Comparison of ENCODE assay signal across 21 cellular contexts in the genomic region with DNA sequence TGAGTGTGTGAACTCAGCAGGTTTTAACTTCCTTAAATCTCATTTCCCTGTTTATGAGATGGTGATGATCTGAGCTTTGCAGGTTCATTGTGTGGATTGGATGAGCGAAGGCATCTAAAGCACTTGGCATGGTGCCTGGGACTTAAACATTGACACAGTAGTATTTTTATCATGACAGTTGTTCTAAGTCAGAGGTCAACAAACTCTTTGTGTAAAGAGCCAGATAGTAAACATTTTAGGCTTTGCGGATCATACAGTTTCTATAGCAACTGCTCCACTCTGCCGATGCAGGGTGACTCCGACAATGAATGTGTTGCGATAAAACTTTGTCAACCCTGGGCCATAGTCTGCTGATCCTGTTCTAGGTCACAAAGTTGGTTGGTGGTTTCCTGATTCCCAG. TPM values are rescaled to one million over a fixed set of nuclear protein-coding genes. Genes with fewer than 3 reads are reported as not detected.
DNase-seq lines count a peak whose midpoint lies in the region; ATAC-seq lines count a peak whose summit lies in the region.
"Had no signal": no experiment of that assay in that cellular context is flagged by ENCODE, and none has a peak within 500 bp of the region (broad histone marks: within the 10 kb centered on the region; RNA-seq: fewer than 3 reads in every experiment).

No MANE protein-coding gene starts in this region.

- H3K4me3 ChIP-seq in mesendoderm (ENCODE audit: low read length) = no peak overlapping the region
- H3K4me3 ChIP-seq: BLaER1 treated with 17β-estradiol and CSF1 and Interleukin-3, amounts not matched to agents 10 nM and 100 nM; GM23248; SJSA1; skin epidermis had no signal

- H4K5ac ChIP-seq in mesendoderm (ENCODE audit: low read length) = no peak overlapping the region

- peaks cover 15% of the 10 kb centered on the region for H3K4me1 Mint-ChIP-seq in stimulated activated naive CD8-positive, alpha-beta T cell treated with anti-CD3 and anti-CD28 coated beads, Interleukin-15, amount 100 ng/mL, for 72 hours
- H3K4me1 Mint-ChIP-seq: stimulated activated memory B cell treated with anti-CD40 and anti-IgM and Interleukin-4, amounts not matched to agents 10 μg/mL and 1 μg/mL and 100 μg/mL, for 72 hours had no signal

- H3K56ac ChIP-seq in mesendoderm (ENCODE audit: low read length) = no peak overlapping the region

- H3K4ac ChIP-seq in mesendoderm (ENCODE audit: low read depth, low read length) = no peak overlapping the region

- H3K27me3 Mint-ChIP-seq in stimulated activated naive CD8-positive, alpha-beta T cell treated with anti-CD3 and anti-CD28 coated beads, Interleukin-15, amount 100 ng/mL, for 72 hours = peaks cover 30% of the 10 kb centered on the region
- H3K27me3 Mint-ChIP-seq: activated naive CD4-positive, alpha-beta T cell treated with anti-CD3 and anti-CD28 coated beads, Interleukin-2, amount 50 U/mL, for 24 hours had no signal

- H2BK5ac ChIP-seq in mesendoderm (ENCODE audit: low read length) = no peak overlapping the region

- no peak overlapping the region for H3K18ac ChIP-seq in mesendoderm (ENCODE audit: low read length)

- no peaks in the 10 kb centered on the region for H3K27me3 ChIP-seq in mesendoderm (ENCODE audit: insufficient read depth, low read length, poor library complexity)
- H3K27me3 ChIP-seq: BLaER1 treated with 17β-estradiol and CSF1 and Interleukin-3, amounts not matched to agents 10 nM and 100 nM had no signal

- H3K27ac ChIP-seq in mesendoderm (ENCODE audit: low read depth, low read length) = no peak overlapping the region
- H3K27ac ChIP-seq: BLaER1 treated with 17β-estradiol and CSF1 and Interleukin-3, amounts not matched to agents 10 nM and 100 nM; GM23248; SJSA1; skin epidermis had no signal

- no peak overlapping the region for H3K9ac ChIP-seq in mesendoderm (ENCODE audit: low read length)
- H3K9ac ChIP-seq: BLaER1 treated with 17β-estradiol and CSF1 and Interleukin-3, amounts not matched to agents 10 nM and 100 nM; GM23248 had no signal

- no peak overlapping the region for H2BK120ac ChIP-seq in mesendoderm (ENCODE audit: low read depth, low read length)

- H3K4me3 Mint-ChIP-seq in stimulated activated naive CD8-positive, alpha-beta T cell treated with anti-CD3 and anti-CD28 coated beads, Interleukin-15, amount 100 ng/mL, for 72 hours = no peak overlapping the region
- H3K4me3 Mint-ChIP-seq: activated naive CD4-positive, alpha-beta T cell treated with anti-CD3 and anti-CD28 coated beads, Interleukin-2, amount 50 U/mL, for 24 hours; brain; stimulated activated memory B cell treated with anti-CD40 and anti-IgM and Interleukin-4, amounts not matched to agents 10 μg/mL and 1 μg/mL and 100 μg/mL, for 72 hours had no signal

- no peaks in the 10 kb centered on the region for H3K79me1 ChIP-seq in mesendoderm (ENCODE audit: low read length)

- H3K27ac Mint-ChIP-seq in stimulated activated naive CD8-positive, alpha-beta T cell treated with anti-CD3 and anti-CD28 coated beads, Interleukin-15, amount 100 ng/mL, for 72 hours = no peak overlapping the region
- H3K27ac Mint-ChIP-seq: activated naive CD4-positive, alpha-beta T cell treated with anti-CD3 and anti-CD28 coated beads, Interleukin-2, amount 50 U/mL, for 24 hours; brain; stimulated activated memory B cell treated with anti-CD40 and anti-IgM and Interleukin-4, amounts not matched to agents 10 μg/mL and 1 μg/mL and 100 μg/mL, for 72 hours had no signal

- H3K36me3 ChIP-seq in mesendoderm (ENCODE audit: control insufficient read depth, insufficient read depth, low read length) = no peaks in the 10 kb centered on the region
- H3K36me3 ChIP-seq: BLaER1 treated with 17β-estradiol and CSF1 and Interleukin-3, amounts not matched to agents 10 nM and 100 nM; SJSA1 had no signal

- no peak overlapping the region for H2BK15ac ChIP-seq in mesendoderm (replicated peaks; ENCODE audit: low read depth)

- DNase-seq in HT-29 (ENCODE audit: low spot score) (peak; percentile 62), NCI-H2196 (lab: John Stamatoyannopoulos, UW; ENCODE audit: unreplicated experiment) (peak; percentile 35), SHP77 (lab: John Stamatoyannopoulos, UW) (peak; percentile 76 to 81), mesendoderm (peak; percentile 1), NAMALWA (ENCODE audit: low spot score) (no peak)
- no peak for DNase-seq in stimulated activated naive CD8-positive, alpha-beta T cell treated with anti-CD3 and anti-CD28 coated beads, Interleukin-15, amount 100 ng/mL, for 72 hours
- DNase-seq: activated CD4-positive, alpha-beta T cell treated with anti-CD3 and anti-CD28 coated beads for 48 hours; activated T-cell treated with anti-CD3 and anti-CD28 coated beads for 4 hours; GM23248; hippocampal formation; MM.1S; NK-92 treated with Interleukin-12 subunit alpha and Interleukin-12 subunit beta, amount 100 ng/mL, for 24 hours; trophoblast cell had no signal

- peaks cover 8 to 10% of the 10 kb centered on the region in 2 donors for H3K9me3 Mint-ChIP-seq in stimulated activated naive CD8-positive, alpha-beta T cell treated with anti-CD3 and anti-CD28 coated beads, Interleukin-15, amount 100 ng/mL, for 72 hours
- H3K9me3 Mint-ChIP-seq: activated naive CD4-positive, alpha-beta T cell treated with anti-CD3 and anti-CD28 coated beads, Interleukin-2, amount 50 U/mL, for 24 hours had no signal

- H4K8ac ChIP-seq in mesendoderm (ENCODE audit: low read depth, low read length) = no peak overlapping the region

- H3K23ac ChIP-seq in mesendoderm (ENCODE audit: low read length) = no peak overlapping the region

- ATAC-seq in HG02571 (IDR thresholded peaks at IDR 0.05; ENCODE audit: unreplicated experiment) (no peak), GM19324 (IDR thresholded peaks at IDR 0.05; ENCODE audit: low FRiP score, unreplicated experiment) (no peak)
- no peak for ATAC-seq in stimulated activated naive CD8-positive, alpha-beta T cell treated with anti-CD3 and anti-CD28 coated beads, Interleukin-15, amount 100 ng/mL, for 72 hours
- ATAC-seq: stimulated activated memory B cell treated with anti-CD40 and anti-IgM and Interleukin-4, amounts not matched to agents 10 μg/mL and 1 μg/mL and 100 μg/mL, for 72 hours had no signal

- H3K4me2 ChIP-seq in mesendoderm (ENCODE audit: low read length) = no peak overlapping the region
- H3K4me2 ChIP-seq: BLaER1 treated with 17β-estradiol and CSF1 and Interleukin-3, amounts not matched to agents 10 nM and 100 nM had no signal

- H2AK5ac ChIP-seq in mesendoderm (ENCODE audit: low read length) = no peak overlapping the region

- H3K4me1 ChIP-seq in mesendoderm (ENCODE audit: control insufficient read depth, low read depth, low read length) = no peaks in the 10 kb centered on the region
- H3K4me1 ChIP-seq: BLaER1 treated with 17β-estradiol and CSF1 and Interleukin-3, amounts not matched to agents 10 nM and 100 nM; SJSA1 had no signal

- H3K79me2 ChIP-seq in mesendoderm (ENCODE audit: control insufficient read depth, insufficient read depth, low read length) = no peaks in the 10 kb centered on the region

- WGBS in mesendoderm (ENCODE audit: extremely low coverage, insufficient coverage, low lambda C conversion rate) = no CpG with 5 or more reads among the region's 5 CpGs

RNA-seq across cellular contexts. Expression of a gene that starts 25.2 kb away (rescaled TPM):
- not detected in 2 replicates for total RNA-seq in HT-29 (2014; rRNA removed; shearing (Covaris generic))
- polyA plus RNA-seq in mesendoderm (2013, experiment 1 of 2) = 0.10 TPM
- 0.07 TPM for polyA plus RNA-seq in mesendoderm (2013, experiment 2 of 2)
- total RNA-seq: GM23248 had no signal
- polyA plus RNA-seq: GM23248 had no signal

Comparison
In these comparisons a context has a peak if more than half of its experiments do, and no peak if none do; other contexts are left out.
1. DNase-seq: peak in HT-29 (single experiment), NCI-H2196 (single experiment), SHP77 (2 of 2) and mesendoderm (single experiment); none in NAMALWA (single experiment) and stimulated activated naive CD8-positive, alpha-beta T cell treated with anti-CD3 and anti-CD28 coated beads, Interleukin-15, amount 100 ng/mL, for 72 hours (0 of 2).